30 cellular contexts compared by ENCODE assay signal in the genomic region with DNA sequence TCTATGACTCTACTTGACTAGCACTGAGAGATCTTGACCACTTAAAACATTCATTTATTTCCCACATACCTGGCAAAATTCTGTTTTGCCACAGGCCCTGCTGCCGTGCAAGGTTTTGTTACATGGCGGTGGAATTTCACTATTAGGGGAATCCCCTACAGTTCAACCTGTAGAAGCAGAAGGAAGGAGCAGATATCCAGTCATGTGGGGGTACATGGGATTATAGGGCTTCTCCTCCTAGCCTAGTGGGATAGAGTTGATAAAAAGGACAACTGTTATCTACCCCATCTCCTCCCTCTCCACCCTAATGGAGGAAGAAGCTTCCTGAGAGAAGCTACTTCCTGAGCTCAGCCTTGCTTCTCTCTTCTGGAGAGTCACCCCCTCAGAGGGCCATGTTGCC. TPM values are rescaled to one million over a fixed set of nuclear protein-coding genes. Genes with fewer than 3 reads are reported as not detected.
"Had no signal": no experiment of that assay in that cellular context is flagged by ENCODE, and none has a peak within 500 bp of the region (broad histone marks: within the 10 kb centered on the region; RNA-seq: fewer than 3 reads in every experiment).

No MANE protein-coding gene starts in this region.

- H3K27ac ChIP-seq: brain microvascular endothelial cell, heart right ventricle, right atrium auricular region, tibial nerve, WERI-Rb-1 had no signal

- ATAC-seq: activated CD4-positive, CD25-positive, alpha-beta regulatory T cell treated with anti-CD3 and anti-CD28 coated beads, Interleukin-2, amount 50 U/mL, for 24 hours; effector memory CD8-positive, alpha-beta T cell; naive thymus-derived CD8-positive, alpha-beta T cell; stimulated activated memory B cell treated with anti-CD40 and anti-IgM and Interleukin-4, amounts not matched to agents 10 μg/mL and 1 μg/mL and 100 μg/mL, for 72 hours had no signal

- H3K4me3 ChIP-seq: coronary artery, heart right ventricle, right atrium auricular region, smooth muscle cell, tibial nerve had no signal

- H3K36me3 ChIP-seq: brain microvascular endothelial cell, heart right ventricle, right atrium auricular region, tibial nerve, WERI-Rb-1 had no signal

- H3K27me3 ChIP-seq: brain microvascular endothelial cell, right atrium auricular region had no signal

- DNase-seq: activated CD8-positive, alpha-beta memory T cell treated with anti-CD3 and anti-CD28 coated beads, Interleukin-2, amount 50 U/mL, for 4 hours; activated gamma-delta T cell; activated naive CD4-positive, alpha-beta T cell treated with anti-CD3 and anti-CD28 coated beads, Interleukin-2, amount 10 ng/mL, durations not matched to agents 7 days and 5 days; activated naive CD8-positive, alpha-beta T cell treated with anti-CD3 and anti-CD28 coated beads, Interleukin-2, amount 10 ng/mL, durations not matched to agents 7 days and 5 days; activated T-cell treated with anti-CD3 and anti-CD28 coated beads, Interleukin-2, amount 50 U/mL, for 1 hour; effector memory CD8-positive, alpha-beta T cell; midbrain; naive thymus-derived CD8-positive, alpha-beta T cell; stimulated activated CD4-positive, alpha-beta T cell treated with anti-CD3 and anti-CD28 coated beads, Interleukin-1b, Interleukin-23, amount 100 ng/mL, for 48 hours; stimulated activated CD4-positive, alpha-beta T cell treated with anti-CD3 and anti-CD28 coated beads, Interleukin-4, amount 100 ng/mL, for 4 hours; stimulated activated CD8-positive, alpha-beta memory T cell treated with anti-CD3 and anti-CD28 coated beads, Interleukin-4, amount 100 ng/mL, for 48 hours; T-helper 1 cell had no signal

- H3K4me2 ChIP-seq: smooth muscle cell had no signal

- H3K9me3 ChIP-seq: heart right ventricle, right atrium auricular region, tibial nerve had no signal

RNA-seq across cellular contexts. Expression of a gene that starts 17.7 kb away (rescaled TPM):
- total RNA-seq: activated CD4-positive, alpha-beta memory T cell treated with anti-CD3 and anti-CD28 coated beads for 36 hours; activated CD8-positive, alpha-beta memory T cell treated with anti-CD3 and anti-CD28 coated beads for 36 hours; activated naive CD8-positive, alpha-beta T cell treated with anti-CD3 and anti-CD28 coated beads, Interleukin-2, amount 10 ng/mL, durations not matched to agents 7 days and 5 days; astrocyte; cerebellum; left lobe of liver; lung microvascular endothelial cell; naive thymus-derived CD8-positive, alpha-beta T cell; neural crest cell; pulmonary artery endothelial cell; urinary bladder had no signal
- polyA plus RNA-seq: naive thymus-derived CD8-positive, alpha-beta T cell had no signal
